In the genomic region with DNA sequence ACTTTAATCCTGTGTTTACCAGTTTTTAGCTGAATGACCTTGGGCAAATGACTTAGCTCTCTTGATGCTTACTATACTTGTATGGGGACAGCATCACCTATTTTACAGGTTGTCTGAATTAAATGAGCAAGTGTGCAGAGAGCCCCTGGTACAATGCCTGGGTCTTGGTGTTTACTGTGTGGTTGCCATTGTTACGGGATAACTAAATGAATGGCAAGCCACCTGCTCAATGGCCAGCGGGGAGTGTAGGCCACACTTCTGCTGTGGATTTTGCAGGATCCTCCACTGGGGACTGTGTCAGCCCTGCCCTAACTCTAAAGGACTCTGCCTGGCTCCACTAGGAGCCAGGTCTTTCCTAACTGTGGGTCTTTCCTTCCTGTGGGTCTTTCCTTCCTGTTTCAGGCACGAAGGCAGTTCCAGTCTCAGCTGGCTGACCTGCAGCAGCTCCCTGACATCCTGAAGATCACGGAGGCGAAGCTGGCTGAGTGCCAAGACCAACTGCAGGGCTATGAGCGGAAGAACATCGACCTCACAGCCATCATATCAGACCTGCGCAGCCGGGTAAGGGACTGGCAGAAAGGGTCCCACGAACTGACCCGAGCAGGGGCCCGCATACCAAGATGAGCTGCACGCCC, we compare ENCODE assay signal across 9 cellular contexts. TPM values are rescaled to one million over a fixed set of nuclear protein-coding genes. Genes with fewer than 3 reads are reported as not detected.
DNase-seq lines count a peak whose midpoint lies in the region; ATAC-seq and TF ChIP-seq lines count a peak whose summit lies in the region.
"Had no signal": no experiment of that assay in that cellular context is flagged by ENCODE, and none has a peak within 500 bp of the region (broad histone marks: within the 10 kb centered on the region; RNA-seq: fewer than 3 reads in every experiment).

No MANE protein-coding gene starts in this region.

- H3K27me3 Mint-ChIP-seq in GM23338 (ENCODE audit: insufficient read depth, low read depth, poor library complexity): peaks cover 4% of the 10 kb centered on the region
- H3K27me3 Mint-ChIP-seq: T-cell had no signal

- 0 out of 2 replicates have a peak, but pooled peaks cover 2% of the 10 kb centered on the region for H3F3A ChIP-seq in GM23338 (replicated peaks; ENCODE audit: low read depth)

- intact Hi-C loops in head of caudate nucleus (cut with DNase I): no loop called here

- H3K4me2 ChIP-seq in GM23338: no peak overlapping the region

- TF ChIP-seq CTCF in GM23338 (conservative IDR thresholded peaks at IDR 0.05; ENCODE audit: low read depth in 2 of 2): no peak

- H4K20me1 ChIP-seq in GM23338 (replicated peaks; ENCODE audit: insufficient read depth): no peaks in the 10 kb centered on the region; the same call in none of the 2 replicates

- H2AFZ ChIP-seq in GM23338: no peak overlapping the region

- no peaks in the 10 kb centered on the region for H3K9me2 ChIP-seq in GM23338 (ENCODE audit: insufficient read depth)

- no peaks in the 10 kb centered on the region for H3K4me1 ChIP-seq in effector memory CD4-positive, alpha-beta T cell (ENCODE audit: control insufficient read depth, insufficient read depth, low read length, poor library complexity, severe bottlenecking)
- no peaks in the 10 kb centered on the region for H3K4me1 ChIP-seq in GM23338 (ENCODE audit: insufficient read depth)

- H3K79me2 ChIP-seq in GM23338 (replicated peaks; ENCODE audit: insufficient read depth): no peaks in the 10 kb centered on the region

- H3K4me3 Mint-ChIP-seq in GM23338: no peak overlapping the region
- H3K4me3 Mint-ChIP-seq: T-cell had no signal

- no peak overlapping the region for H3K27ac ChIP-seq in effector memory CD4-positive, alpha-beta T cell (ENCODE audit: insufficient read depth, low read length, poor library complexity, severe bottlenecking)
- H3K27ac ChIP-seq in GM23338 (ENCODE audit: low read depth): no peak overlapping the region

- H3K27me3 ChIP-seq in effector memory CD4-positive, alpha-beta T cell (replicated peaks; ENCODE audit: control insufficient read depth, insufficient read depth, low read length, poor library complexity, severe bottlenecking): no peaks in the 10 kb centered on the region
- H3K27me3 ChIP-seq in GM23338 (ENCODE audit: insufficient read depth): no peaks in the 10 kb centered on the region

- peaks cover 10% of the 10 kb centered on the region for H3K36me3 Mint-ChIP-seq in GM23338 (ENCODE audit: low read depth)

- peaks cover 50% of the 10 kb centered on the region for H3K36me3 ChIP-seq in effector memory CD4-positive, alpha-beta T cell (ENCODE audit: control insufficient read depth, insufficient read depth, low read length)
- peaks cover 6% of the 10 kb centered on the region; the same call in 1 of the 2 replicates for H3K36me3 ChIP-seq in GM23338 (ENCODE audit: insufficient read depth)

- no peaks in the 10 kb centered on the region; the same call in 2 of the 3 replicates for H3K4me1 Mint-ChIP-seq in GM23338

- H3K27ac Mint-ChIP-seq in GM23338: no peak overlapping the region

- no peak overlapping the region for H3K4me3 ChIP-seq in effector memory CD4-positive, alpha-beta T cell (ENCODE audit: insufficient read depth, low read depth, low read length, poor library complexity, severe bottlenecking)
- H3K4me3 ChIP-seq in GM23338: no peak overlapping the region

- DNase-seq in NCI-H1105 treated with DMSO at 0.1 percent for 48 hours (lab: John Stamatoyannopoulos, UW) (peak; percentile 2), NCI-H1105 (lab: John Stamatoyannopoulos, UW) (no peak), NCI-H82 treated with DMSO at 0.1 percent for 48 hours (lab: John Stamatoyannopoulos, UW; ENCODE audit: unreplicated experiment) (peak; percentile 14), head of caudate nucleus (peak in 22 of 42 donors; percentile 15 to 65 (median 30)), renal cortical epithelial cell (ENCODE audit: low read depth) (peak; percentile 59), NCI-H524 treated with DMSO at 0.1 percent for 48 hours (lab: John Stamatoyannopoulos, UW) (no peak), GM23338 (ENCODE audit: low spot score) (no peak)
- DNase-seq in effector memory CD4-positive, alpha-beta T cell: no peak

- no peaks in the 10 kb centered on the region for H3K9me3 Mint-ChIP-seq in GM23338
- H3K9me3 Mint-ChIP-seq: T-cell had no signal

- no peaks in the 10 kb centered on the region for H3K9me3 ChIP-seq in effector memory CD4-positive, alpha-beta T cell (ENCODE audit: control insufficient read depth, low read length)

- no peak for ATAC-seq in GM23338

TF ChIP-seq in GM23338, 12 proteins besides CTCF, POLR2A, EP300 and RAD21 (continues in another document):
- TF ChIP-seq, protein P1, sequence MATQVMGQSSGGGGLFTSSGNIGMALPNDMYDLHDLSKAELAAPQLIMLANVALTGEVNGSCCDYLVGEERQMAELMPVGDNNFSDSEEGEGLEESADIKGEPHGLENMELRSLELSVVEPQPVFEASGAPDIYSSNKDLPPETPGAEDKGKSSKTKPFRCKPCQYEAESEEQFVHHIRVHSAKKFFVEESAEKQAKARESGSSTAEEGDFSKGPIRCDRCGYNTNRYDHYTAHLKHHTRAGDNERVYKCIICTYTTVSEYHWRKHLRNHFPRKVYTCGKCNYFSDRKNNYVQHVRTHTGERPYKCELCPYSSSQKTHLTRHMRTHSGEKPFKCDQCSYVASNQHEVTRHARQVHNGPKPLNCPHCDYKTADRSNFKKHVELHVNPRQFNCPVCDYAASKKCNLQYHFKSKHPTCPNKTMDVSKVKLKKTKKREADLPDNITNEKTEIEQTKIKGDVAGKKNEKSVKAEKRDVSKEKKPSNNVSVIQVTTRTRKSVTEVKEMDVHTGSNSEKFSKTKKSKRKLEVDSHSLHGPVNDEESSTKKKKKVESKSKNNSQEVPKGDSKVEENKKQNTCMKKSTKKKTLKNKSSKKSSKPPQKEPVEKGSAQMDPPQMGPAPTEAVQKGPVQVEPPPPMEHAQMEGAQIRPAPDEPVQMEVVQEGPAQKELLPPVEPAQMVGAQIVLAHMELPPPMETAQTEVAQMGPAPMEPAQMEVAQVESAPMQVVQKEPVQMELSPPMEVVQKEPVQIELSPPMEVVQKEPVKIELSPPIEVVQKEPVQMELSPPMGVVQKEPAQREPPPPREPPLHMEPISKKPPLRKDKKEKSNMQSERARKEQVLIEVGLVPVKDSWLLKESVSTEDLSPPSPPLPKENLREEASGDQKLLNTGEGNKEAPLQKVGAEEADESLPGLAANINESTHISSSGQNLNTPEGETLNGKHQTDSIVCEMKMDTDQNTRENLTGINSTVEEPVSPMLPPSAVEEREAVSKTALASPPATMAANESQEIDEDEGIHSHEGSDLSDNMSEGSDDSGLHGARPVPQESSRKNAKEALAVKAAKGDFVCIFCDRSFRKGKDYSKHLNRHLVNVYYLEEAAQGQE (IDR thresholded peaks at IDR 0.05; ENCODE audit: unreplicated experiment): no peak

RNA-seq across cellular contexts. Expression of a gene that starts 10.3 kb away (rescaled TPM):
- total RNA-seq in renal cortical epithelial cell: 19.1 and 29.2 TPM in 2 replicates
- 19.6 and 22.1 TPM in 2 replicates for total RNA-seq in GM23338 (2014; rRNA removed; shearing (Covaris generic))
- 7.3 and 7.4 TPM in 2 replicates for polyA plus RNA-seq in GM23338 (2016; fragmentation: Nextera tagmentation; extraction: Ambion mirVana)

RNA-seq across cellular contexts. Expression of a gene that starts 38.4 kb away (rescaled TPM):
- 21.7 and 37.2 TPM in 2 replicates for total RNA-seq in renal cortical epithelial cell
- total RNA-seq in GM23338 (2014; rRNA removed; shearing (Covaris generic)): 23.5 and 26.9 TPM in 2 replicates
- 13.2 and 17.5 TPM in 2 replicates for polyA plus RNA-seq in GM23338 (2016; fragmentation: Nextera tagmentation; extraction: Ambion mirVana)

RNA-seq across cellular contexts. Expression of a gene that starts 58.2 kb away (rescaled TPM):
- total RNA-seq in renal cortical epithelial cell: 206 and 420 TPM in 2 replicates
- 160 and 195 TPM in 2 replicates for total RNA-seq in GM23338 (2014; rRNA removed; shearing (Covaris generic))
- polyA plus RNA-seq in GM23338 (2016; fragmentation: Nextera tagmentation; extraction: Ambion mirVana): 98.3 and 108 TPM in 2 replicates

Comparison
In these comparisons a context has a peak if more than half of its experiments do, and no peak if none do; other contexts are left out.
1. DNase-seq: peak in NCI-H1105 treated with DMSO at 0.1 percent for 48 hours (single experiment), NCI-H82 treated with DMSO at 0.1 percent for 48 hours (single experiment), head of caudate nucleus (22 of 42) and renal cortical epithelial cell (single experiment); none in NCI-H1105 (single experiment), NCI-H524 treated with DMSO at 0.1 percent for 48 hours (single experiment), effector memory CD4-positive, alpha-beta T cell (0 of 3) and GM23338 (single experiment).